ENCODE assay signal across 32 cellular contexts in the genomic region with DNA sequence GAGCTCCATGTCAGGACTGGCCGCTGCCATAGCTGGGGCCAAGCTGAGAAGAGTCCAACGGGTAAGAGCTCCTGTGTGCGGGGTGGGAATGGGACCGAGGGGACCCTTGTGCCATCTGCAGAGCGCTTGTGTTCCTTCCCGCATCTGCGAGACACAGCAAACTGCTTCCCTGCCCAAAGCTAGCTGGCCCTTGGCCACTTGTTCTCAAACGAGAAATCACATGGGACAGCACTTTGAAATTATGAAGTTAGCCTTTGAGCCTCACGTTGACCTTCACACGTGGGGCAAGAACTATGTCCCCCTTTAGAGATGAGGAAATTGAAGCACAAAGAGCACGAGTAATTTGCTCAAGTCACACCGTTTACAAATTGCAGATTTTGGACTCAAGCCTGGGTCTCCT. TPM values are rescaled to one million over a fixed set of nuclear protein-coding genes. Genes with fewer than 3 reads are reported as not detected.
"Had no signal": no experiment of that assay in that cellular context is flagged by ENCODE, and none has a peak within 500 bp of the region (broad histone marks: within the 10 kb centered on the region; RNA-seq: fewer than 3 reads in every experiment).

No MANE protein-coding gene starts in this region.

- H3K27ac ChIP-seq: adrenal gland, colonic mucosa, right lobe of liver, WERI-Rb-1 had no signal

- H3K27ac Mint-ChIP-seq: activated CD4-positive, alpha-beta memory T cell treated with anti-CD3 and anti-CD28 coated beads, Interleukin-2, amount 10 ng/mL, durations not matched to agents 7 days and 5 days; activated naive CD8-positive, alpha-beta T cell; activated T-helper 2 cell treated with anti-CD3 and anti-CD28 coated beads, Interferon-gamma antibody, Interleukin-2, Interleukin-4, amounts not matched to agents 10 μg/mL and 5 μg/mL and 100 μg/mL, durations not matched to agents 14 hours and 24 hours and 36 hours had no signal

- H3K4me3 Mint-ChIP-seq: activated CD4-positive, alpha-beta memory T cell treated with anti-CD3 and anti-CD28 coated beads, Interleukin-2, amount 10 ng/mL, durations not matched to agents 7 days and 5 days; activated CD4-positive, alpha-beta T cell treated with anti-CD3 and anti-CD28 coated beads, Interleukin-2, amount 10 ng/mL, durations not matched to agents 7 days and 5 days; activated naive CD8-positive, alpha-beta T cell; naive thymus-derived CD4-positive, alpha-beta T cell; neural crest cell; stimulated activated memory B cell treated with anti-CD40 and anti-IgM and Interleukin-4, amounts not matched to agents 10 μg/mL and 1 μg/mL and 100 μg/mL, for 72 hours; stimulated activated naive CD8-positive, alpha-beta T cell treated with anti-CD3 and anti-CD28 coated beads, Interleukin-15, amount 100 ng/mL, for 72 hours; T-helper 17 cell had no signal

- H3K27me3 ChIP-seq: adrenal gland, body of pancreas, colonic mucosa, gastrocnemius medialis, right lobe of liver, tibial nerve had no signal

- H3K27me3 Mint-ChIP-seq: activated CD4-positive, alpha-beta memory T cell treated with anti-CD3 and anti-CD28 coated beads, Interleukin-2, amount 10 ng/mL, durations not matched to agents 7 days and 5 days; activated CD4-positive, alpha-beta T cell treated with anti-CD3 and anti-CD28 coated beads, Interleukin-2, amount 10 ng/mL, durations not matched to agents 7 days and 5 days; activated naive CD8-positive, alpha-beta T cell; naive thymus-derived CD4-positive, alpha-beta T cell; stimulated activated memory B cell treated with anti-CD40 and anti-IgM and Interleukin-4, amounts not matched to agents 10 μg/mL and 1 μg/mL and 100 μg/mL, for 72 hours; stimulated activated naive CD8-positive, alpha-beta T cell treated with anti-CD3 and anti-CD28 coated beads, Interleukin-15, amount 100 ng/mL, for 72 hours; T-helper 17 cell had no signal

- H3K4me3 ChIP-seq: adrenal gland, body of pancreas, colonic mucosa, gastrocnemius medialis, right lobe of liver, skin epidermis, tibial nerve had no signal

- H3K4me1 ChIP-seq: adrenal gland, colonic mucosa, gastrocnemius medialis, right lobe of liver had no signal

- H3K9me3 Mint-ChIP-seq: activated CD4-positive, alpha-beta memory T cell treated with anti-CD3 and anti-CD28 coated beads, Interleukin-2, amount 10 ng/mL, durations not matched to agents 7 days and 5 days; activated CD4-positive, alpha-beta T cell treated with anti-CD3 and anti-CD28 coated beads, Interleukin-2, amount 10 ng/mL, durations not matched to agents 7 days and 5 days; activated T-helper 2 cell treated with anti-CD3 and anti-CD28 coated beads, Interferon-gamma antibody, Interleukin-2, Interleukin-4, amounts not matched to agents 10 μg/mL and 5 μg/mL and 100 μg/mL, durations not matched to agents 14 hours and 24 hours and 36 hours; neural crest cell; stimulated activated memory B cell treated with anti-CD40 and anti-IgM and Interleukin-4, amounts not matched to agents 10 μg/mL and 1 μg/mL and 100 μg/mL, for 72 hours; stimulated activated naive CD8-positive, alpha-beta T cell treated with anti-CD3 and anti-CD28 coated beads, Interleukin-15, amount 100 ng/mL, for 72 hours had no signal

- H3K4me1 Mint-ChIP-seq: neural crest cell; stimulated activated memory B cell treated with anti-CD40 and anti-IgM and Interleukin-4, amounts not matched to agents 10 μg/mL and 1 μg/mL and 100 μg/mL, for 72 hours had no signal

- H3K36me3 ChIP-seq: colonic mucosa, gastrocnemius medialis had no signal

- H3K9me3 ChIP-seq: adrenal gland, body of pancreas, colonic mucosa, gastrocnemius medialis, right lobe of liver, tibial nerve had no signal

- DNase-seq: activated CD4-positive, alpha-beta memory T cell treated with anti-CD3 and anti-CD28 coated beads, Interleukin-2, amount 10 ng/mL, durations not matched to agents 7 days and 5 days; activated CD4-positive, alpha-beta T cell treated with anti-CD3 and anti-CD28 coated beads, Interleukin-2, amount 10 ng/mL, durations not matched to agents 7 days and 5 days; activated CD4-positive, CD25-positive, alpha-beta regulatory T cell treated with anti-CD3 and anti-CD28 coated beads, Interleukin-2, amount 50 U/mL, for 72 hours; activated CD8-positive, alpha-beta memory T cell treated with anti-CD3 and anti-CD28 coated beads, Interleukin-2, amount 50 U/mL, for 48 hours; activated naive CD4-positive, alpha-beta T cell treated with Interleukin-2 at 50 U/mL for 16 hours; activated T-cell treated with anti-CD3 and anti-CD28 coated beads, Interleukin-2, amount 50 U/mL, for 48 hours; aorta; cerebellar nuclear complex; colonic mucosa; effector CD8-positive, alpha-beta T cell; hippocampal formation; left cardiac atrium; midbrain; naive thymus-derived CD4-positive, alpha-beta T cell; occipital lobe; right lobe of liver; stimulated activated CD4-positive, alpha-beta T cell treated with anti-CD3 and anti-CD28 coated beads, Interleukin-1b, Interleukin-23, amount 100 ng/mL, for 48 hours; stimulated activated CD4-positive, alpha-beta T cell treated with anti-CD3 and anti-CD28 coated beads, Interleukin-4, amount 100 ng/mL, for 4 hours; stimulated activated CD8-positive, alpha-beta memory T cell treated with anti-CD3 and anti-CD28 coated beads, Interleukin-4, amount 100 ng/mL, for 48 hours; stimulated activated naive CD8-positive, alpha-beta T cell treated with anti-CD3 and anti-CD28 coated beads, Interleukin-15, amount 100 ng/mL, for 72 hours; T-helper 17 cell; T1000; WERI-Rb-1 had no signal

- ATAC-seq: body of pancreas; naive thymus-derived CD4-positive, alpha-beta T cell; stimulated activated memory B cell treated with anti-CD40 and anti-IgM and Interleukin-4, amounts not matched to agents 10 μg/mL and 1 μg/mL and 100 μg/mL, for 72 hours; stimulated activated naive CD8-positive, alpha-beta T cell treated with anti-CD3 and anti-CD28 coated beads, Interleukin-15, amount 100 ng/mL, for 72 hours; T-helper 17 cell had no signal

RNA-seq across cellular contexts. Expression of a gene that starts 30.8 kb away (rescaled TPM):
- total RNA-seq: neural crest cell had no signal
